Comparison of ENCODE assay signal across 1 cellular context in genomic region chr16:69726313-69727060, GRCh38.
TF ChIP-seq lines count a peak whose summit lies in the region.

NQO1 (minus strand) TSS chr16:69726560; CDS start chr16:69726439, 121 bp downstream.

TF ChIP-seq in HEK293, 187 proteins besides CTCF, POLR2A, EP300 and RAD21 (continued from another document):
- TF ChIP-seq ZNF133 (tag by site-specific recombination; IDR thresholded peaks at IDR 0.05), result no peak
- TF ChIP-seq ZNF585B (tag by site-specific recombination; IDR thresholded peaks at IDR 0.05), result no peak
- peak; percentile 33; the same call in 1 of the 2 replicates for TF ChIP-seq PATZ1 (tag by site-specific recombination; IDR thresholded peaks at IDR 0.05)
- TF ChIP-seq ZBTB20 (tag by site-specific recombination; IDR thresholded peaks at IDR 0.05), result 0 out of 2 replicates have a peak, but pooled peaks have one; percentile 44
- TF ChIP-seq ATF2 (tag by site-specific recombination; IDR thresholded peaks at IDR 0.05; ENCODE audit: low read depth), result no peak
- peak; percentile 82 for TF ChIP-seq KLF1 (tag by site-specific recombination; IDR thresholded peaks at IDR 0.05)
- TF ChIP-seq ZNF610 (tag by site-specific recombination; IDR thresholded peaks at IDR 0.05; ENCODE audit: borderline replicate concordance), result no peak
- 0 out of 2 replicates have a peak, but pooled peaks have one; percentile 9 for TF ChIP-seq IKZF3 (tag by site-specific recombination; IDR thresholded peaks at IDR 0.05)
- TF ChIP-seq ZBTB11 (tag by site-specific recombination; conservative IDR thresholded peaks at IDR 0.05; ENCODE audit: low read depth), result peak; percentile 55
- peak; percentile 44; the same call in 1 of the 2 replicates for TF ChIP-seq KLF9 (tag by site-specific recombination; IDR thresholded peaks at IDR 0.05; ENCODE audit: low read depth)
- TF ChIP-seq ZNF157 (tag by site-specific recombination; IDR thresholded peaks at IDR 0.05), result no peak
- TF ChIP-seq ZNF266 (tag by site-specific recombination; IDR thresholded peaks at IDR 0.05; ENCODE audit: low read depth), result no peak
- no peak for TF ChIP-seq ZNF302 (tag by site-specific recombination; IDR thresholded peaks at IDR 0.05; ENCODE audit: low read depth)
- TF ChIP-seq SP2 (tag by site-specific recombination; IDR thresholded peaks at IDR 0.05), result peak; percentile 90
- TF ChIP-seq ZBTB44 (tag by site-specific recombination; IDR thresholded peaks at IDR 0.05), result peak; percentile 55
- TF ChIP-seq ZNF624 (tag by site-specific recombination; IDR thresholded peaks at IDR 0.05), result no peak
- TF ChIP-seq KLF17 (tag by site-specific recombination; IDR thresholded peaks at IDR 0.05), result 0 out of 2 replicates have a peak, but pooled peaks have one; percentile 33
- 0 out of 2 replicates have a peak, but pooled peaks have one; percentile 22 for TF ChIP-seq GLIS2 (tag by site-specific recombination; IDR thresholded peaks at IDR 0.05)
- TF ChIP-seq ZNF324 (tag by site-specific recombination; IDR thresholded peaks at IDR 0.05), result no peak
- no peak for TF ChIP-seq ZNF548 (tag by site-specific recombination; IDR thresholded peaks at IDR 0.05)
- peak; percentile 63 for TF ChIP-seq PRDM10 (tag by site-specific recombination; IDR thresholded peaks at IDR 0.05)
- TF ChIP-seq ZFP37 (tag by site-specific recombination; IDR thresholded peaks at IDR 0.05), result no peak
- peak; percentile 18 for TF ChIP-seq ZBTB26 (tag by site-specific recombination; optimal IDR thresholded peaks at IDR 0.05)
- no peak for TF ChIP-seq ZXDB (tag by site-specific recombination; IDR thresholded peaks at IDR 0.05)
- TF ChIP-seq ZNF214 (tag by site-specific recombination; IDR thresholded peaks at IDR 0.05; ENCODE audit: borderline replicate concordance), result no peak
- TF ChIP-seq ZNF335 (tag by site-specific recombination; conservative IDR thresholded peaks at IDR 0.05), result peak; percentile 55
